In genomic region chr15:34944946-34945345, GRCh38 we compare ENCODE assay signal across 22 cellular contexts. TPM values are rescaled to one million over a fixed set of nuclear protein-coding genes. Genes with fewer than 3 reads are reported as not detected.
A peak's percentile ranks its signal among the peaks of the same experiment; 100 is the strongest.
DNase-seq lines count a peak whose midpoint lies in the region; TF ChIP-seq lines count a peak whose summit lies in the region.
"Had no signal": no experiment of that assay in that cellular context is flagged by ENCODE, and none has a peak within 500 bp of the region (broad histone marks: within the 10 kb centered on the region; RNA-seq: fewer than 3 reads in every experiment).

No MANE protein-coding gene starts in this region.

- H3K4me1 Mint-ChIP-seq in activated naive CD4-positive, alpha-beta T cell treated with anti-CD3 and anti-CD28 coated beads, Interleukin-2, amount 50 U/mL, for 24 hours = no peaks in the 10 kb centered on the region
- no peaks in the 10 kb centered on the region for H3K4me1 Mint-ChIP-seq in activated T-helper 1 cell treated with anti-CD3 and anti-CD28 coated beads, Interleukin-12 subunit alpha, Interleukin-12 subunit beta, Interleukin-2, Interleukin-4 antibody, amounts not matched to agents 30 ng/mL and 10 ng/mL and 1 ng/mL, durations not matched to agents 14 hours and 24 hours and 36 hours (ENCODE audit: low read depth)
- H3K4me1 Mint-ChIP-seq in nephron progenitor cell = no peaks in the 10 kb centered on the region
- H3K4me1 Mint-ChIP-seq: H9 had no signal

- H3K27me3 Mint-ChIP-seq in activated naive CD4-positive, alpha-beta T cell treated with anti-CD3 and anti-CD28 coated beads, Interleukin-2, amount 50 U/mL, for 24 hours = no peaks in the 10 kb centered on the region
- no peaks in the 10 kb centered on the region for H3K27me3 Mint-ChIP-seq in activated T-helper 1 cell treated with anti-CD3 and anti-CD28 coated beads, Interleukin-12 subunit alpha, Interleukin-12 subunit beta, Interleukin-2, Interleukin-4 antibody, amounts not matched to agents 30 ng/mL and 10 ng/mL and 1 ng/mL, durations not matched to agents 14 hours and 24 hours and 36 hours (ENCODE audit: insufficient read depth)
- H3K27me3 Mint-ChIP-seq in nephron progenitor cell (ENCODE audit: low read depth, poor library complexity) = no peaks in the 10 kb centered on the region
- H3K27me3 Mint-ChIP-seq: CD4-positive, alpha-beta memory T cell had no signal

- no peaks in the 10 kb centered on the region for H3K9me3 Mint-ChIP-seq in activated naive CD4-positive, alpha-beta T cell treated with anti-CD3 and anti-CD28 coated beads, Interleukin-2, amount 50 U/mL, for 24 hours
- no peaks in the 10 kb centered on the region for H3K9me3 Mint-ChIP-seq in activated T-helper 1 cell treated with anti-CD3 and anti-CD28 coated beads, Interleukin-12 subunit alpha, Interleukin-12 subunit beta, Interleukin-2, Interleukin-4 antibody, amounts not matched to agents 30 ng/mL and 10 ng/mL and 1 ng/mL, durations not matched to agents 14 hours and 24 hours and 36 hours
- no peaks in the 10 kb centered on the region for H3K9me3 Mint-ChIP-seq in nephron progenitor cell
- H3K9me3 Mint-ChIP-seq: CD4-positive, alpha-beta memory T cell; H9 had no signal

- no peaks in the 10 kb centered on the region for H3K27me3 ChIP-seq in GM23248 (replicated peaks; ENCODE audit: insufficient read depth)
- H3K27me3 ChIP-seq: BLaER1 treated with 17β-estradiol and CSF1 and Interleukin-3, amounts not matched to agents 10 nM and 100 nM; MG63; SJCRH30 had no signal

- H3K27ac Mint-ChIP-seq in activated naive CD4-positive, alpha-beta T cell treated with anti-CD3 and anti-CD28 coated beads, Interleukin-2, amount 50 U/mL, for 24 hours = peak overlapping the region; percentile 41
- peak overlapping the region; percentile 1 for H3K27ac Mint-ChIP-seq in activated T-helper 1 cell treated with anti-CD3 and anti-CD28 coated beads, Interleukin-12 subunit alpha, Interleukin-12 subunit beta, Interleukin-2, Interleukin-4 antibody, amounts not matched to agents 30 ng/mL and 10 ng/mL and 1 ng/mL, durations not matched to agents 14 hours and 24 hours and 36 hours
- peak overlapping the region; percentile 2 for H3K27ac Mint-ChIP-seq in nephron progenitor cell
- H3K27ac Mint-ChIP-seq: H9 had no signal

- no peak for TF ChIP-seq CTCF in nephron progenitor cell (IDR thresholded peaks at IDR 0.05)

- in situ Hi-C loops in GM23248 (cut with MboI) = no loop called here

- H3K4me2 ChIP-seq in GM23248 (ENCODE audit: unreplicated experiment) = no peak overlapping the region
- H3K4me2 ChIP-seq: BLaER1 treated with 17β-estradiol and CSF1 and Interleukin-3, amounts not matched to agents 10 nM and 100 nM had no signal

- no peak overlapping the region for H3K27ac ChIP-seq in GM23248
- H3K27ac ChIP-seq: BLaER1 treated with 17β-estradiol and CSF1 and Interleukin-3, amounts not matched to agents 10 nM and 100 nM; HL-60; SJCRH30 had no signal

- no peak overlapping the region for H2AFZ ChIP-seq in GM23248

- peaks cover 32% of the 10 kb centered on the region for H3K36me3 ChIP-seq in GM23248 (ENCODE audit: low read depth)

- no peaks in the 10 kb centered on the region for H3K79me2 ChIP-seq in GM23248 (ENCODE audit: insufficient read depth)

- intact Hi-C loops in activated T-helper 1 cell treated with anti-CD3 and anti-CD28 coated beads, Interleukin-12 subunit alpha, Interleukin-12 subunit beta, Interleukin-2, Interleukin-4 antibody, amounts not matched to agents 30 ng/mL and 10 ng/mL and 1 ng/mL, durations not matched to agents 14 hours and 24 hours and 36 hours (cut with micrococcal nuclease) = no loop called here

- no peaks in the 10 kb centered on the region for H3F3A ChIP-seq in GM23248 (ENCODE audit: insufficient read depth)

- H4K20me1 ChIP-seq in GM23248 (ENCODE audit: insufficient read depth) = no peaks in the 10 kb centered on the region

- H3K4me3 ChIP-seq in GM23248 = no peak overlapping the region
- H3K4me3 ChIP-seq: BLaER1 treated with 17β-estradiol and CSF1 and Interleukin-3, amounts not matched to agents 10 nM and 100 nM; K562; MG63; SJCRH30 had no signal

- 16 to 34% methylated on average over 2 of the region's 2 CpGs for WGBS in GM23248 (ENCODE audit: low coverage in 1 of 2, low lambda C conversion rate in 2 of 2, missing lambda C conversion rate in 2 of 2), 2 experiments

- no peaks in the 10 kb centered on the region for H3K9me3 ChIP-seq in GM23248 (ENCODE audit: low read depth)
- H3K9me3 ChIP-seq: BLaER1 treated with 17β-estradiol and CSF1 and Interleukin-3, amounts not matched to agents 10 nM and 100 nM; MG63; SJCRH30 had no signal

- peaks cover 7% of the 10 kb centered on the region for H3K36me3 Mint-ChIP-seq in activated naive CD4-positive, alpha-beta T cell treated with anti-CD3 and anti-CD28 coated beads, Interleukin-2, amount 50 U/mL, for 24 hours
- H3K36me3 Mint-ChIP-seq in activated T-helper 1 cell treated with anti-CD3 and anti-CD28 coated beads, Interleukin-12 subunit alpha, Interleukin-12 subunit beta, Interleukin-2, Interleukin-4 antibody, amounts not matched to agents 30 ng/mL and 10 ng/mL and 1 ng/mL, durations not matched to agents 14 hours and 24 hours and 36 hours (ENCODE audit: low read depth) = peaks cover 23% of the 10 kb centered on the region
- peaks cover 50% of the 10 kb centered on the region for H3K36me3 Mint-ChIP-seq in nephron progenitor cell (ENCODE audit: low read depth)

- H3K9me2 ChIP-seq in GM23248 (ENCODE audit: insufficient read depth) = no peaks in the 10 kb centered on the region

- 0 out of 2 replicates have a peak, but pooled peaks cover 5% of the 10 kb centered on the region for H3K4me1 ChIP-seq in GM23248 (ENCODE audit: insufficient read depth)
- H3K4me1 ChIP-seq: BLaER1 treated with 17β-estradiol and CSF1 and Interleukin-3, amounts not matched to agents 10 nM and 100 nM; SJCRH30 had no signal

- no peak for DNase-seq in activated naive CD4-positive, alpha-beta T cell treated with Interleukin-2 at 50 U/mL for 16 hours
- DNase-seq in GM23248 = peak; percentile 9
- DNase-seq in activated T-helper 1 cell treated with anti-CD3 and anti-CD28 coated beads, Interleukin-12 subunit alpha, Interleukin-12 subunit beta, Interleukin-2, Interleukin-4 antibody, amounts not matched to agents 30 ng/mL and 10 ng/mL and 1 ng/mL, durations not matched to agents 14 hours and 24 hours and 36 hours (ENCODE audit: low spot score) = no peak
- no peak for DNase-seq in nephron progenitor cell
- DNase-seq in pons (ENCODE audit: low spot score) = no peak
- no peak for DNase-seq in SKM-1 (lab: John Stamatoyannopoulos, UW; ENCODE audit: unreplicated experiment)
- DNase-seq in activated CD4-positive, alpha-beta T cell treated with anti-CD3 and anti-CD28 coated beads, Interleukin-2, amount 50 U/mL, for 4 hours = no peak
- DNase-seq: 8988T; CD4-positive, alpha-beta memory T cell; DMS153; GF-D8; H9; MG63; NCI-H1417 treated with DMSO at 0.1 percent for 48 hours; NCI-H187; NCI-H446; NCI-H526; SJCRH30 had no signal

- no peak overlapping the region for H3K9ac ChIP-seq in GM23248
- H3K9ac ChIP-seq: BLaER1 treated with 17β-estradiol and CSF1 and Interleukin-3, amounts not matched to agents 10 nM and 100 nM had no signal

- H3K4me3 Mint-ChIP-seq in activated naive CD4-positive, alpha-beta T cell treated with anti-CD3 and anti-CD28 coated beads, Interleukin-2, amount 50 U/mL, for 24 hours = no peak overlapping the region
- H3K4me3 Mint-ChIP-seq in activated T-helper 1 cell treated with anti-CD3 and anti-CD28 coated beads, Interleukin-12 subunit alpha, Interleukin-12 subunit beta, Interleukin-2, Interleukin-4 antibody, amounts not matched to agents 30 ng/mL and 10 ng/mL and 1 ng/mL, durations not matched to agents 14 hours and 24 hours and 36 hours = no peak overlapping the region
- no peak overlapping the region for H3K4me3 Mint-ChIP-seq in nephron progenitor cell
- H3K4me3 Mint-ChIP-seq: CD4-positive, alpha-beta memory T cell; H9 had no signal

RNA-seq across cellular contexts. Expression of gene AQR, which starts 24.6 kb away (rescaled TPM):
- total RNA-seq in GM23248 (2014; rRNA removed; shearing (Covaris generic)) = 17.8 and 18.2 TPM in 2 replicates
- 14.3 and 14.7 TPM in 2 replicates for polyA plus RNA-seq in GM23248 (2016; fragmentation: Nextera tagmentation; extraction: Ambion mirVana)
- 43.2 and 44.4 TPM in 2 replicates for total RNA-seq in activated T-helper 1 cell treated with anti-CD3 and anti-CD28 coated beads, Interleukin-12 subunit alpha, Interleukin-12 subunit beta, Interleukin-2, Interleukin-4 antibody, amounts not matched to agents 30 ng/mL and 10 ng/mL and 1 ng/mL, durations not matched to agents 14 hours and 24 hours and 36 hours

RNA-seq across cellular contexts. Expression of gene ZNF770, which starts 43.1 kb away (rescaled TPM):
- total RNA-seq in GM23248 (2014; rRNA removed; shearing (Covaris generic)) = 30.2 and 32.1 TPM in 2 replicates
- polyA plus RNA-seq in GM23248 (2016; fragmentation: Nextera tagmentation; extraction: Ambion mirVana) = 92.5 and 93.6 TPM in 2 replicates
- total RNA-seq in activated T-helper 1 cell treated with anti-CD3 and anti-CD28 coated beads, Interleukin-12 subunit alpha, Interleukin-12 subunit beta, Interleukin-2, Interleukin-4 antibody, amounts not matched to agents 30 ng/mL and 10 ng/mL and 1 ng/mL, durations not matched to agents 14 hours and 24 hours and 36 hours = 50.1 and 50.6 TPM in 2 replicates
